In the genomic region with DNA sequence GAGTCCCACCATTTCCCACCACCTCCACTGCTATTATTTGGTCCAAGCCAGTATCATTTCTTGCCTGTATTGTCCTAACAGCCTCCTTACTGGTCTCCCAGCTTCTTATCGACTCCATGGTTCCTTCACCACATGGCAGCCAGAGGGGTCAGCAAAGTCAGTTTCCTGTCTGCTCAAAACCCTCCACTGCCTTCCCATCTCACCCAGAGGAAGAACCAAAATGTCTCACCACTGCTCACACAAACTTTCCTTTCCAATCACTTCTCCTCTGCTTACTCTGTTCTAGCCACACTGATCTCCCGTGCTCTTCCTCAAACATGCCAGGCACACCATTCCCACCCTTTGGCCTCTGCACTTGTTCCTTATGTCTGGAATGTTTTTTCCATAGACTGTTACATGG, we compare ENCODE assay signal across 1 cellular context.
TF ChIP-seq lines count a peak whose summit lies in the region.

No MANE protein-coding gene starts in this region.

TF ChIP-seq in HepG2, 621 proteins besides CTCF, POLR2A, EP300 and RAD21:
- TF ChIP-seq JUNB (CRISPR knock-in tag; IDR thresholded peaks at IDR 0.05; ENCODE audit: borderline replicate concordance) (peak; percentile 67), ZNF780A (CRISPR knock-in tag; IDR thresholded peaks at IDR 0.05) (0 out of 2 replicates have a peak, but pooled peaks have one; percentile 37), RBM39 (IDR thresholded peaks at IDR 0.05; ENCODE audit: low read depth, low read length, poor library complexity, severe bottlenecking) (no peak), HNF4G (IDR thresholded peaks at IDR 0.05; ENCODE audit: borderline replicate concordance, low read depth, low read length) (0 out of 2 replicates have a peak, but pooled peaks have one; percentile 3), HNF4G (CRISPR knock-in tag; IDR thresholded peaks at IDR 0.05; ENCODE audit: borderline replicate concordance, low read depth) (no peak), RBM22 (optimal IDR thresholded peaks at IDR 0.05; ENCODE audit: low read length) (peak; percentile 98), NONO (IDR thresholded peaks at IDR 0.05) (no peak), NONO (CRISPR knock-in tag; conservative IDR thresholded peaks at IDR 0.05) (0 out of 2 replicates have a peak, but pooled peaks have one; percentile 17), SSRP1 (CRISPR knock-in tag; IDR thresholded peaks at IDR 0.05) (peak; percentile 46; the same call in 1 of the 2 replicates)
- TF ChIP-seq, protein P1, sequence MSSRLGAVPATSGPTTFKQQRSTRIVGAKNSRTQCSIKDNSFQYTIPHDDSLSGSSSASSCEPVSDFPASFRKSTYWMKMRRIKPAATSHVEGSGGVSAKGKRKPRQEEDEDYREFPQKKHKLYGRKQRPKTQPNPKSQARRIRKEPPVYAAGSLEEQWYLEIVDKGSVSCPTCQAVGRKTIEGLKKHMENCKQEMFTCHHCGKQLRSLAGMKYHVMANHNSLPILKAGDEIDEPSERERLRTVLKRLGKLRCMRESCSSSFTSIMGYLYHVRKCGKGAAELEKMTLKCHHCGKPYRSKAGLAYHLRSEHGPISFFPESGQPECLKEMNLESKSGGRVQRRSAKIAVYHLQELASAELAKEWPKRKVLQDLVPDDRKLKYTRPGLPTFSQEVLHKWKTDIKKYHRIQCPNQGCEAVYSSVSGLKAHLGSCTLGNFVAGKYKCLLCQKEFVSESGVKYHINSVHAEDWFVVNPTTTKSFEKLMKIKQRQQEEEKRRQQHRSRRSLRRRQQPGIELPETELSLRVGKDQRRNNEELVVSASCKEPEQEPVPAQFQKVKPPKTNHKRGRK (CRISPR knock-in tag; IDR thresholded peaks at IDR 0.05), result no peak
